Comparison of ENCODE assay signal across 15 cellular contexts in genomic region chr4:152509595-152510209, GRCh38. TPM values are rescaled to one million over a fixed set of nuclear protein-coding genes. Genes with fewer than 3 reads are reported as not detected.
A peak's percentile ranks its signal among the peaks of the same experiment; 100 is the strongest.
DNase-seq lines count a peak whose midpoint lies in the region; ATAC-seq, FAIRE-seq and TF ChIP-seq lines count a peak whose summit lies in the region.
"Had no signal": no experiment of that assay in that cellular context is flagged by ENCODE, and none has a peak within 500 bp of the region (broad histone marks: within the 10 kb centered on the region; RNA-seq: fewer than 3 reads in every experiment).

No MANE protein-coding gene starts in this region.

- H3K9me3 ChIP-seq in A673 (ENCODE audit: low read depth, low read length, poor library complexity, severe bottlenecking): no peaks in the 10 kb centered on the region
- H3K9me3 ChIP-seq: SK-N-SH, thyroid gland had no signal

- intact Hi-C loops in A673 (cut with micrococcal nuclease; ENCODE audit: unreplicated experiment) (no loop called here), activated B cell treated with CpG ODN at 0.5 μM for 24 hours (cut with micrococcal nuclease) (loop anchor here (2.0 to 5.0 kb wide), 2 partner anchors 15 to 78 kb away; no protein-coding TSS in a partner anchor)

- peak; percentile 33 for ATAC-seq in HG02885 (IDR thresholded peaks at IDR 0.05; ENCODE audit: poor library complexity, unreplicated experiment)
- peak; percentile 28 for ATAC-seq in activated B cell treated with CpG ODN at 0.5 μM for 24 hours (ENCODE audit: low read depth)

- peak; percentile 91 for FAIRE-seq in GM12892 (lab: Jason Lieb, UNC)

- H3K36me3 ChIP-seq in A673 (ENCODE audit: insufficient read depth, low read length, poor library complexity, severe bottlenecking): no peaks in the 10 kb centered on the region
- H3K36me3 ChIP-seq: thyroid gland had no signal

- no peaks in the 10 kb centered on the region for H3K27me3 ChIP-seq in A673 (replicated peaks; ENCODE audit: insufficient read depth, low read depth, low read length, poor library complexity)
- H3K27me3 ChIP-seq: thyroid gland had no signal

- peaks cover 16% of the 10 kb centered on the region for H3K4me1 ChIP-seq in A673 (ENCODE audit: insufficient read depth, low read length, poor library complexity, severe bottlenecking)
- H3K4me1 ChIP-seq: thyroid gland had no signal

- no TSS peak for BruUV-seq in A673 (replicated peaks; lab: Mats Ljungman, UMichigan)

- DNase-seq in A673 (ENCODE audit: low spot score) (no peak), GM12892 (ENCODE audit: insufficient read length) (no peak), activated B cell treated with CpG ODN at 0.5 μM for 24 hours (no peak), NCI-H2171 (lab: John Stamatoyannopoulos, UW) (no peak), HuH-7 (ENCODE audit: low spot score) (no peak), DMS 273 treated with DMSO at 0.1 percent for 48 hours (lab: John Stamatoyannopoulos, UW) (no peak), COR-L47 (lab: John Stamatoyannopoulos, UW) (no peak)
- DNase-seq: activated CD4-positive, alpha-beta memory T cell treated with anti-CD3 and anti-CD28 coated beads, Interleukin-2, amount 10 ng/mL, durations not matched to agents 7 days and 5 days; activated effector memory CD4-positive, alpha-beta T cell treated with Interleukin-2 at 50 U/mL for 16 hours; amniotic stem cell; mesenchymal stem cell; NCI-H1092 treated with DMSO at 0.1 percent for 48 hours; SK-N-SH; thyroid gland had no signal

- H3K4me3 Mint-ChIP-seq in activated B cell treated with CpG ODN at 0.5 μM for 24 hours: peak overlapping the region; percentile 52

- H3K4me3 ChIP-seq in A673 (ENCODE audit: low read depth, low read length, poor library complexity, severe bottlenecking): no peak overlapping the region
- H3K4me3 ChIP-seq: thyroid gland had no signal

- TF ChIP-seq CTCF in A673 (conservative IDR thresholded peaks at IDR 0.05; ENCODE audit: low read depth, low read length) (no peak), activated B cell treated with CpG ODN at 0.5 μM for 24 hours (IDR thresholded peaks at IDR 0.05) (no peak)

- peaks cover 32% of the 10 kb centered on the region for H3K36me3 Mint-ChIP-seq in activated B cell treated with CpG ODN at 0.5 μM for 24 hours (ENCODE audit: low read depth)

- no peaks in the 10 kb centered on the region for H3K27me3 Mint-ChIP-seq in activated B cell treated with CpG ODN at 0.5 μM for 24 hours
- H3K27me3 Mint-ChIP-seq: activated CD4-positive, alpha-beta memory T cell treated with anti-CD3 and anti-CD28 coated beads, Interleukin-2, amount 10 ng/mL, durations not matched to agents 7 days and 5 days had no signal

- peaks cover 58% of the 10 kb centered on the region for H3K4me1 Mint-ChIP-seq in activated B cell treated with CpG ODN at 0.5 μM for 24 hours

- POLR2A ChIA-PET in A673 (lab: Charles Lee; ENCODE audit: low non-redundant PET): no interaction called here
- POLR2A ChIA-PET in activated B cell treated with CpG ODN at 0.5 μM for 24 hours (lab: Charles Lee): interaction anchor here (0.6 to 1.4 kb wide), 3 partner anchors 16 to 169 kb away, joined by 3 to 11 read pairs (median 3); partner anchors contain the start of gene FBXW7

- no peak for TF ChIP-seq POLR2A in GM12892 (IDR thresholded peaks at IDR 0.05; ENCODE audit: low read depth, low read length)

- H3K27ac Mint-ChIP-seq in activated B cell treated with CpG ODN at 0.5 μM for 24 hours: peak overlapping the region; percentile 68

- CTCF ChIA-PET in A673 (lab: Charles Lee) (no interaction called here), activated B cell treated with CpG ODN at 0.5 μM for 24 hours (lab: Charles Lee) (interaction anchor here (0.7 to 1.1 kb wide), 2 partner anchors 9 to 128 kb away, joined by 3 to 4 read pairs; no protein-coding TSS in a partner anchor)

- H3K27ac ChIP-seq in A673 (ENCODE audit: low read depth, low read length, poor library complexity, severe bottlenecking): peak overlapping the region; percentile 2
- H3K27ac ChIP-seq: thyroid gland had no signal

- peaks cover 4% of the 10 kb centered on the region for H3K9me3 Mint-ChIP-seq in activated B cell treated with CpG ODN at 0.5 μM for 24 hours
- H3K9me3 Mint-ChIP-seq: activated CD4-positive, alpha-beta memory T cell treated with anti-CD3 and anti-CD28 coated beads, Interleukin-2, amount 10 ng/mL, durations not matched to agents 7 days and 5 days had no signal

RNA-seq across cellular contexts. Expression of gene FBXW7, which starts 26.2 kb away (rescaled TPM):
- total RNA-seq in A673 (2021) (30.7 and 33.5 TPM in 2 replicates), activated B cell treated with CpG ODN at 0.5 μM for 24 hours (96.5 and 102 TPM in 2 replicates)
- polyA plus RNA-seq in GM12892 (2012; ENCODE audit: missing spikeins): 61.2 TPM
